Comparison of ENCODE assay signal across 8 cellular contexts in genomic region chr11:124798991-124799383, GRCh38. TPM values are rescaled to one million over a fixed set of nuclear protein-coding genes. Genes with fewer than 3 reads are reported as not detected.
DNase-seq lines count a peak whose midpoint lies in the region; ATAC-seq and TF ChIP-seq lines count a peak whose summit lies in the region.

No MANE protein-coding gene starts in this region.

- no peak for TF ChIP-seq CTCF in fibroblast of mammary gland (conservative IDR thresholded peaks at IDR 0.05; ENCODE audit: control insufficient read depth, insufficient read depth, low read depth, low read length)

- H3K9ac ChIP-seq in BLaER1 (peak overlapping the region; percentile 85), rectal smooth muscle tissue (ENCODE audit: low read length) (peak overlapping the region; percentile 32)

- H3K36me3 Mint-ChIP-seq in T-helper 17 cell (ENCODE audit: low read depth): no peaks in the 10 kb centered on the region

- H3K4me1 Mint-ChIP-seq in T-helper 17 cell: peaks cover 12% of the 10 kb centered on the region

- H3K4me3 Mint-ChIP-seq in T-helper 17 cell: peak overlapping the region; percentile 95

- no peaks in the 10 kb centered on the region for H3K27me3 Mint-ChIP-seq in T-helper 17 cell

- H3K27ac Mint-ChIP-seq in T-helper 17 cell: peak overlapping the region; percentile 92

- peaks cover 51% of the 10 kb centered on the region for H4K20me1 ChIP-seq in BLaER1

- H3K9me3 ChIP-seq in BLaER1 (no peaks in the 10 kb centered on the region), T-helper 17 cell (ENCODE audit: control insufficient read depth, low read length, poor library complexity, severe bottlenecking) (no peaks in the 10 kb centered on the region)

- H3K27me3 ChIP-seq in BLaER1 (no peaks in the 10 kb centered on the region), rectal smooth muscle tissue (ENCODE audit: control insufficient read depth, insufficient read depth, low read length) (no peaks in the 10 kb centered on the region)

- no peaks in the 10 kb centered on the region for H3K36me3 ChIP-seq in BLaER1
- no peaks in the 10 kb centered on the region for H3K36me3 ChIP-seq in rectal smooth muscle tissue (ENCODE audit: control insufficient read depth, insufficient read depth, low read length)

- H3K4me3 ChIP-seq in BLaER1 (peak overlapping the region; percentile 79), fibroblast of mammary gland (ENCODE audit: control insufficient read depth, low read depth, low read length) (peak overlapping the region; percentile 73), rectal smooth muscle tissue (ENCODE audit: low read length) (peak overlapping the region; percentile 88)

- H3K4me1 ChIP-seq in BLaER1 (peaks cover 36% of the 10 kb centered on the region), rectal smooth muscle tissue (ENCODE audit: control insufficient read depth, insufficient read depth, low read length) (peaks cover 12% of the 10 kb centered on the region)

- DNase-seq in T-helper 17 cell (no peak), fibroblast of mammary gland (ENCODE audit: low read depth) (peak; percentile 76), NK-92 (lab: John Stamatoyannopoulos, UW; ENCODE audit: unreplicated experiment) (no peak)
- no peak for DNase-seq in NK-92 treated with Interleukin-12 subunit alpha and Interleukin-12 subunit beta, amount 100 ng/mL, for 24 hours (lab: John Stamatoyannopoulos, UW)

- peak; percentile 24 for ATAC-seq in GM18873 (IDR thresholded peaks at IDR 0.05; ENCODE audit: low FRiP score, unreplicated experiment)
- peak; percentile 22 for ATAC-seq in HG03135 (IDR thresholded peaks at IDR 0.05; ENCODE audit: unreplicated experiment)
- ATAC-seq in T-helper 17 cell: no peak

- H3K27ac ChIP-seq in BLaER1 (peak overlapping the region; percentile 96), rectal smooth muscle tissue (ENCODE audit: low read depth, low read length) (peak overlapping the region; percentile 99)

- H3K4me2 ChIP-seq in BLaER1: peak overlapping the region; percentile 89

RNA-seq across cellular contexts. Expression of gene MSANTD2, which starts 1.2 kb away (rescaled TPM):
- total RNA-seq in T-helper 17 cell: 10 to 100 TPM; 10.1 to 11.3 TPM

RNA-seq across cellular contexts. Expression of gene ESAM, which starts 36.9 kb away (rescaled TPM):
- total RNA-seq in T-helper 17 cell: 10 to 100 TPM in 1 of 2 donors, 1 to 10 TPM in 1; 3.5 to 30.5 TPM

RNA-seq across cellular contexts. Expression of gene VSIG2, which starts 46.9 kb away (rescaled TPM):
- under 1 TPM; 0.32 to 0.57 TPM for total RNA-seq in T-helper 17 cell

RNA-seq across cellular contexts. Expression of gene NRGN, which starts 59.2 kb away (rescaled TPM):
- 100 to 1,000 TPM in 1 of 2 donors, 10 to 100 TPM in 1; 20.8 to 614 TPM for total RNA-seq in T-helper 17 cell
